ENCODE assay signal across 1 cellular context in genomic region chr6:5453531-5453930, GRCh38.
TF ChIP-seq lines count a peak whose summit lies in the region.

No MANE protein-coding gene starts in this region.

TF ChIP-seq in HepG2, 621 proteins besides CTCF, POLR2A, EP300 and RAD21 (continued from another document):
- no peak for TF ChIP-seq GLMP (CRISPR knock-in tag; IDR thresholded peaks at IDR 0.05; ENCODE audit: borderline replicate concordance)
- no peak for TF ChIP-seq ZNF282 (IDR thresholded peaks at IDR 0.05; ENCODE audit: partially characterized antibody)
